8 cellular contexts compared by ENCODE assay signal in the genomic region with DNA sequence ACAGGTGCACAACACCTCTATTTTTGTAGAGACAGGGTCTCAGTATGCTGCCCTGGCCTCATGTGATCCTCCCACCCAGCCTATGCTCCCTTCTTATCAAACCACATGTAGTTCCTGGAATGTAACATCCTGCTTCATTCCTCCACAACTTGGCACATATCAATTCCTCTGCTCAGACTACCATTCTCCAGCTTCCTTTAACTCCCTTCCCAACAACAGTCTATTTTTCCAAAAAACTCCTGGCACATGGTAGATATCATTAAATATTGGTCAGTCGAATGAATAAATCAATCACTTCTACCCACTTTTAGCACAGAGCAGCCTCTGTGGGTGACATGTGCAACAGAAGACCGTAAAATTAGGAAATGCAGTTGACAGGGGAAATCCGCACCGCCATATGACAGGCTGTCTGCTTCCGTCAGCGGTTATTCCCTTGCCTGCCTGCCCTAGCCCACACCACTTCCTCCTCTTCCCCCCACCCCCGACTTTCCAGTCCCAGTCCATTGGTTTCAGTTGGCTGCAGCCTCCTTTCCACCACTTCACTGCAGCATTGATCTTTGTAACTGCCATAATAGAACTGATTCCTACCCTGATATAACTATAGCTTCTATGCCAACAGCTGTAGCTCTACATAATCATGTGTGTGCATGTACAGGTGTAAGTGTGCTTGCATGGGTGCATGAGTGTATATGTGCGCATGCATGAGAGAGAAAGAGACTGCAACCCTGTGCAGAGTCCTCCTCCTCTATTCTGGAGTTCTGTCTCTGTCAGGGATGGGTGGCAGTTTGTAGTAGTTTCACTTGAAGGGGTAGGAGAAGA. TPM values are rescaled to one million over a fixed set of nuclear protein-coding genes. Genes with fewer than 3 reads are reported as not detected.
A peak's percentile ranks its signal among the peaks of the same experiment; 100 is the strongest.
DNase-seq lines count a peak whose midpoint lies in the region; ATAC-seq and TF ChIP-seq lines count a peak whose summit lies in the region.

No MANE protein-coding gene starts in this region.

- TF ChIP-seq CTCF in right lobe of liver (IDR thresholded peaks at IDR 0.05): no peak

- H3K27me3 ChIP-seq in H7 (ENCODE audit: control insufficient read depth, insufficient read depth, low read length) (no peaks in the 10 kb centered on the region), right lobe of liver (no peaks in the 10 kb centered on the region)

- ATAC-seq in right lobe of liver (peak; percentile 53 to 80 (median 68)), HG02588 (IDR thresholded peaks at IDR 0.05; ENCODE audit: unreplicated experiment) (no peak), HG03354 (IDR thresholded peaks at IDR 0.05; ENCODE audit: poor library complexity, severe bottlenecking, unreplicated experiment) (no peak)

- peaks cover 0 to 47% (median 22%) of the 10 kb centered on the region in 4 donors for H3K4me1 ChIP-seq in right lobe of liver

- no peak for TF ChIP-seq POLR2A in right lobe of liver (IDR thresholded peaks at IDR 0.05)

- H3K36me3 ChIP-seq in H7 (replicated peaks; ENCODE audit: control insufficient read depth, insufficient read depth, low read length): no peaks in the 10 kb centered on the region
- H3K36me3 ChIP-seq in right lobe of liver: no peaks in the 10 kb centered on the region

- peak; percentile 35 for DNase-seq in H7
- peak; percentile 90 for DNase-seq in SKM-1 (lab: John Stamatoyannopoulos, UW; ENCODE audit: unreplicated experiment)
- DNase-seq in activated naive CD4-positive, alpha-beta T cell treated with anti-CD3 and anti-CD28 coated beads, Interleukin-2, amount 50 U/mL, for 16 hours: peak; percentile 55
- DNase-seq in right lobe of liver: peak; percentile 70 to 81 (median 76)
- peak; percentile 33 for DNase-seq in stimulated activated CD8-positive, alpha-beta memory T cell treated with anti-CD3 and anti-CD28 coated beads, Interleukin-15, amount 100 ng/mL, for 24 hours (ENCODE audit: low read depth)
- no peak for DNase-seq in DMS114 treated with DMSO at 0.1 percent for 48 hours (lab: John Stamatoyannopoulos, UW; ENCODE audit: unreplicated experiment)

- 11% methylated on average over 8 of the region's 8 CpGs for WGBS in right lobe of liver (ENCODE audit: insufficient coverage, low coverage, low lambda C conversion rate, missing lambda C conversion rate)

- intact Hi-C loops in right lobe of liver (cut with DNase I): no loop called here

- H3K4me3 ChIP-seq in H7 (ENCODE audit: insufficient read depth, low read depth, low read length) (no peak overlapping the region), right lobe of liver (no peak overlapping the region)

- peak overlapping the region; percentile 23 to 65 (median 52) for H3K27ac ChIP-seq in right lobe of liver

- no peaks in the 10 kb centered on the region for H3K9me3 ChIP-seq in right lobe of liver

RNA-seq across cellular contexts. Expression of gene AKR1A1, which starts 6.8 kb away (rescaled TPM):
- 371 and 395 TPM in 2 replicates for total RNA-seq in H7 (2014; rRNA removed; shearing (Covaris generic))
- total RNA-seq in right lobe of liver: 100 to 1,000 TPM; 115 to 308 (median 220) TPM

RNA-seq across cellular contexts. Expression of gene PRDX1, which starts 22.1 kb away (rescaled TPM):
- total RNA-seq in H7 (2014; rRNA removed; shearing (Covaris generic)): 2,468 and 2,910 TPM in 2 replicates
- 100 to 1,000 TPM; 315 to 672 (median 358) TPM for total RNA-seq in right lobe of liver

RNA-seq across cellular contexts. Expression of gene NASP, which starts 40.0 kb away (rescaled TPM):
- total RNA-seq in H7 (2014; rRNA removed; shearing (Covaris generic)): 205 and 261 TPM in 2 replicates
- total RNA-seq in right lobe of liver: 10 to 100 TPM; 21.8 to 31.9 (median 26.1) TPM

RNA-seq across cellular contexts. Expression of gene MMACHC, which starts 43.7 kb away (rescaled TPM):
- 10.5 and 11.7 TPM in 2 replicates for total RNA-seq in H7 (2014; rRNA removed; shearing (Covaris generic))
- total RNA-seq in right lobe of liver: 10 to 100 TPM in 5 of 6 experiments, 1 to 10 TPM in 1; 7.7 to 38.5 (median 17.3) TPM

RNA-seq across cellular contexts. Expression of gene CCDC163, which starts 43.9 kb away (rescaled TPM):
- 2.8 and 3.4 TPM in 2 replicates for total RNA-seq in H7 (2014; rRNA removed; shearing (Covaris generic))
- total RNA-seq in right lobe of liver: 1 to 10 TPM in 2 of 6 experiments, under 1 TPM in 4; 0.31 to 1.3 (median 0.67) TPM

Comparison
In these comparisons a context has a peak if more than half of its experiments do, and no peak if none do; other contexts are left out.
1. ATAC-seq: peak in right lobe of liver (4 of 4); none in HG02588 (single experiment) and HG03354 (single experiment).